26 cellular contexts compared by ENCODE assay signal in genomic region chr1:95806171-95806570, GRCh38.
"Had no signal": no experiment of that assay in that cellular context is flagged by ENCODE, and none has a peak within 500 bp of the region (broad histone marks: within the 10 kb centered on the region; RNA-seq: fewer than 3 reads in every experiment).

No MANE protein-coding gene starts in this region.

- DNase-seq: stimulated activated CD4-positive, alpha-beta T cell treated with anti-CD3 and anti-CD28 coated beads, Interleukin-2, amount 100 ng/mL, for 48 hours; stimulated activated CD4-positive, alpha-beta T cell treated with anti-CD3 and anti-CD28 coated beads, Interleukin-4, amount 100 ng/mL, for 1 hour; stimulated activated CD4-positive, alpha-beta T cell treated with anti-CD3 and anti-CD28 coated beads, Interleukin-4, amount 100 ng/mL, for 24 hours; stimulated activated CD4-positive, alpha-beta T cell treated with anti-CD3 and anti-CD28 coated beads, Interleukin-4, amount 100 ng/mL, for 4 hours; stimulated activated CD8-positive, alpha-beta memory T cell treated with anti-CD3 and anti-CD28 coated beads, Interleukin-4, amount 100 ng/mL, for 48 hours; stimulated activated naive B cell treated with anti-CD40 and anti-IgM and Interleukin-4, amounts not matched to agents 10 μg/mL and 1 μg/mL and 100 μg/mL, for 72 hours; stimulated activated naive CD4-positive, alpha-beta T cell; stimulated activated naive CD4-positive, alpha-beta T cell treated with Interleukin-2 at 50 U/mL for 16 hours; stimulated activated naive CD8-positive, alpha-beta T cell treated with anti-CD3 and anti-CD28 coated beads, Interleukin-15, amount 100 ng/mL, for 72 hours; stimulated activated naive CD8-positive, alpha-beta T cell treated with anti-CD3 and anti-CD28 coated beads, Interleukin-15, Interleukin-2, amounts not matched to agents 100 U/mL and 50 U/mL, for 24 hours; stomach; substantia nigra; testis; thyroid gland; tibial artery; transverse colon; trophoblast cell; upper lobe of left lung; upper lobe of right lung; uterus had no signal

- H3K9me3 ChIP-seq: suprapubic skin, testis, thoracic aorta, thyroid gland, tibial artery, transverse colon, upper lobe of right lung, uterus, vagina had no signal

- H3K27ac ChIP-seq: stomach, suprapubic skin, testis, thoracic aorta, thyroid gland, tibial artery, tibial nerve, transverse colon, upper lobe of left lung, upper lobe of right lung, uterus, vagina had no signal

- H3K36me3 ChIP-seq: stomach, suprapubic skin, thoracic aorta, thyroid gland, tibial artery, tibial nerve, transverse colon, upper lobe of left lung, upper lobe of right lung, uterus, vagina had no signal

- ATAC-seq: stimulated activated effector memory CD8-positive, alpha-beta T cell treated with anti-CD3 and anti-CD28 coated beads, Interleukin-12 subunit alpha, Interleukin-12 subunit beta, amount 100 ng/mL, for 72 hours; stimulated activated memory B cell treated with anti-CD40 and anti-IgM and Interleukin-4, amounts not matched to agents 10 μg/mL and 1 μg/mL and 100 μg/mL, for 72 hours; stimulated activated naive B cell treated with anti-CD40 and anti-IgM and Interleukin-4, amounts not matched to agents 10 μg/mL and 1 μg/mL and 100 μg/mL, for 72 hours; stimulated activated naive CD8-positive, alpha-beta T cell treated with anti-CD3 and anti-CD28 coated beads, Interleukin-15, amount 100 ng/mL, for 72 hours; stimulated activated naive CD8-positive, alpha-beta T cell treated with anti-CD3 and anti-CD28 coated beads, Interleukin-15, Interleukin-2, amounts not matched to agents 100 U/mL and 50 U/mL, for 24 hours; upper lobe of right lung had no signal

- H3K4me3 ChIP-seq: stomach, suprapubic skin, testis, thoracic aorta, thyroid gland, tibial artery, tibial nerve, transverse colon, upper lobe of left lung, upper lobe of right lung, uterus, vagina had no signal
